ENCODE assay signal across 10 cellular contexts in the genomic region with DNA sequence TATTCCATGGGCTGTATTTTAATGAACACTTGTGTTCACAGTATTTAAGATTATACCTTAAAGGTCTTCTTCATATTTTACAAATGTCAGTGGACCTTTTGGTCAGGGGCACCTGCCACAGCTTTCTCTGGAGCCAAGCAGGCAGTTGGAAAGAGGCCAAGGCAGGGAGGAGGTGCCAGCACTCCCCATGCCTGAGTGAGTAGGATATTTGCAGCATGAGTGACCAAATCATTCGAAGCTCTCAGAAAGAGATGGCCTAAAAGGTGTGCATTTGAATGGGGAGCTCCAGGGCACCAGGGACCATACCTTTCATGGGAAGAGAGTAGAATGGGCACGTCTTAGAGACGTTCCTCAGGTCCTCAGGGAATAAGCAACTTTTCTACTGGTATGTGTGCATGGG.
DNase-seq lines count a peak whose midpoint lies in the region; ATAC-seq and TF ChIP-seq lines count a peak whose summit lies in the region.
"Had no signal": no experiment of that assay in that cellular context is flagged by ENCODE, and none has a peak within 500 bp of the region (broad histone marks: within the 10 kb centered on the region; RNA-seq: fewer than 3 reads in every experiment).

No MANE protein-coding gene starts in this region.

- no peak for TF ChIP-seq CTCF in spleen (IDR thresholded peaks at IDR 0.05 in 8 of 11, conservative IDR thresholded peaks at IDR 0.05 in 3 of 11)

- WGBS in mesendoderm (ENCODE audit: extremely low coverage, insufficient coverage, low lambda C conversion rate): no CpG with 5 or more reads among the region's 3 CpGs
- WGBS in spleen, 5 donors: 84 to 90% (median 89%) methylated on average over 3 of the region's 3 CpGs

- H4K8ac ChIP-seq in mesendoderm (ENCODE audit: low read depth, low read length): no peak overlapping the region

- H3K4ac ChIP-seq in mesendoderm (ENCODE audit: low read depth, low read length): no peak overlapping the region

- peaks cover 7 to 38% (median 19%) of the 10 kb centered on the region in 11 experiments; a peak in 12 of 22 replicates for H3K36me3 ChIP-seq in BLaER1 treated with 17β-estradiol and CSF1 and Interleukin-3, amounts not matched to agents 10 nM and 100 nM
- H3K36me3 ChIP-seq in mesendoderm (ENCODE audit: control insufficient read depth, insufficient read depth, low read length) (no peaks in the 10 kb centered on the region), spleen (peaks cover 0 to 54% (median 4%) of the 10 kb centered on the region in 6 donors)

- H3K4me2 ChIP-seq in BLaER1 treated with 17β-estradiol and CSF1 and Interleukin-3, amounts not matched to agents 10 nM and 100 nM: peak overlapping the region in 6 of 11 experiments; percentile 20 to 50 (median 26); a peak in 10 of 22 replicates
- H3K4me2 ChIP-seq in mesendoderm (ENCODE audit: low read length): no peak overlapping the region

- no peak overlapping the region for H3K23ac ChIP-seq in mesendoderm (ENCODE audit: low read length)

- H3K9ac ChIP-seq in BLaER1 treated with 17β-estradiol and CSF1 and Interleukin-3, amounts not matched to agents 10 nM and 100 nM: no peak overlapping the region
- no peak overlapping the region for H3K9ac ChIP-seq in mesendoderm (ENCODE audit: low read length)

- H4K5ac ChIP-seq in mesendoderm (ENCODE audit: low read length): no peak overlapping the region

- H2BK5ac ChIP-seq in mesendoderm (ENCODE audit: low read length): no peak overlapping the region

- DNase-seq in NCI-H1105 treated with DMSO at 0.1 percent for 48 hours (lab: John Stamatoyannopoulos, UW) (peak; percentile 80), cerebellar nuclear complex (lab: John Stamatoyannopoulos, UW) (peak; percentile 54 to 93), mesendoderm (peak; percentile 33), spleen (no peak), SKM-1 treated with dmso at 0.1 percent for 144 hours (lab: John Stamatoyannopoulos, UW; ENCODE audit: unreplicated experiment) (no peak)
- DNase-seq: activated naive CD4-positive, alpha-beta T cell treated with anti-CD3 and anti-CD28 coated beads, Interleukin-2, amount 50 U/mL, for 16 hours; naive thymus-derived CD4-positive, alpha-beta T cell had no signal

- no peak overlapping the region for H2BK15ac ChIP-seq in mesendoderm (replicated peaks; ENCODE audit: low read depth)

- H3K79me2 ChIP-seq in mesendoderm (ENCODE audit: control insufficient read depth, insufficient read depth, low read length): no peaks in the 10 kb centered on the region

- no peaks in the 10 kb centered on the region for H4K20me1 ChIP-seq in BLaER1 treated with 17β-estradiol and CSF1 and Interleukin-3, amounts not matched to agents 10 nM and 100 nM

- TF ChIP-seq POLR2A in spleen (IDR thresholded peaks at IDR 0.05): no peak

- peaks cover 0 to 8% (median 7%) of the 10 kb centered on the region in 10 experiments; a peak in 10 of 20 replicates for H3K4me1 ChIP-seq in BLaER1 treated with 17β-estradiol and CSF1 and Interleukin-3, amounts not matched to agents 10 nM and 100 nM
- peaks cover 8% of the 10 kb centered on the region for H3K4me1 ChIP-seq in mesendoderm (ENCODE audit: control insufficient read depth, low read depth, low read length)
- H3K4me1 ChIP-seq in spleen: peaks cover 0 to 22% (median 0%) of the 10 kb centered on the region in 6 donors

- ATAC-seq in HG03520 (IDR thresholded peaks at IDR 0.05; ENCODE audit: unreplicated experiment) (no peak), HG03521 (IDR thresholded peaks at IDR 0.05; ENCODE audit: unreplicated experiment) (no peak)
- ATAC-seq: naive thymus-derived CD4-positive, alpha-beta T cell had no signal

- H2BK120ac ChIP-seq in mesendoderm (ENCODE audit: low read depth, low read length): no peak overlapping the region

- H3K56ac ChIP-seq in mesendoderm (ENCODE audit: low read length): peak overlapping the region; percentile 37

- H3K18ac ChIP-seq in mesendoderm (ENCODE audit: low read length): no peak overlapping the region

- no peak overlapping the region for H3K27ac ChIP-seq in BLaER1 treated with 17β-estradiol and CSF1 and Interleukin-3, amounts not matched to agents 10 nM and 100 nM
- H3K27ac ChIP-seq in mesendoderm (ENCODE audit: low read depth, low read length) (no peak overlapping the region), spleen (no peak overlapping the region)

- intact Hi-C loops in spleen (cut with DNase I; ENCODE audit: low total_unique reads): no loop called here

- H3K9me3 ChIP-seq in BLaER1 treated with 17β-estradiol and CSF1 and Interleukin-3, amounts not matched to agents 10 nM and 100 nM (replicated peaks in 1 of 11): no peaks in the 10 kb centered on the region
- H3K9me3 ChIP-seq in spleen: no peaks in the 10 kb centered on the region

- no peak overlapping the region for H3K4me3 ChIP-seq in BLaER1 treated with 17β-estradiol and CSF1 and Interleukin-3, amounts not matched to agents 10 nM and 100 nM
- H3K4me3 ChIP-seq in mesendoderm (ENCODE audit: low read length): no peak overlapping the region
- no peak overlapping the region for H3K4me3 ChIP-seq in spleen

- H3K27me3 ChIP-seq in BLaER1 treated with 17β-estradiol and CSF1 and Interleukin-3, amounts not matched to agents 10 nM and 100 nM: no peaks in the 10 kb centered on the region
- no peaks in the 10 kb centered on the region for H3K27me3 ChIP-seq in mesendoderm (ENCODE audit: insufficient read depth, low read length, poor library complexity)
- no peaks in the 10 kb centered on the region for H3K27me3 ChIP-seq in spleen (replicated peaks in 1 of 7)

- H3K79me1 ChIP-seq in mesendoderm (ENCODE audit: low read length): no peaks in the 10 kb centered on the region

- no peak overlapping the region for H2AK5ac ChIP-seq in mesendoderm (ENCODE audit: low read length)

Comparison
In these comparisons a context has a peak if more than half of its experiments do, and no peak if none do; other contexts are left out.
1. DNase-seq: peak in NCI-H1105 treated with DMSO at 0.1 percent for 48 hours (single experiment), cerebellar nuclear complex (2 of 2) and mesendoderm (single experiment); none in spleen (single experiment) and SKM-1 treated with dmso at 0.1 percent for 144 hours (single experiment).